25 cellular contexts compared by ENCODE assay signal in the genomic region with DNA sequence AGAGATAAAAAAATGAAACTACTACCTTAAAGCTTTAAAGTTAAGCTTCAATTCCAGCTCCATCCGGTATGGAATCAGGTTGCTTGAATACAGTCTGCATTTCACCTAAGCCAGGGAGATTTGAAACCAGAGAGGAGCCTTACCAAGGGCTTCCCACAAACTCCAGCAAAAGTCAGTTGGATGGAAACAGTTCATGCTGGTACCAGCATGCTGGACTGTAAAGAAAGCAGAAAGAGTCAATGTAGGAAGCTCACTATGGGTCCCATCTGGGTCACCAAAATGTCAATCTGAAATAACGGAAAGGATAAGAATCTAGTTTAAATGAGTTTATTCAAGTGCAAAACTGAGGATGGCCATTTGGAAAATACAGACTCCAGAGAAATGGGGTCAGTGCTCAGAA.
"Had no signal": no experiment of that assay in that cellular context is flagged by ENCODE, and none has a peak within 500 bp of the region (broad histone marks: within the 10 kb centered on the region; RNA-seq: fewer than 3 reads in every experiment).

No MANE protein-coding gene starts in this region.

- H3K27me3 ChIP-seq: SJCRH30 had no signal

- H3K4me3 ChIP-seq: K562, SJCRH30 had no signal

- DNase-seq: activated CD4-positive, alpha-beta T cell treated with anti-CD3 and anti-CD28 coated beads for 4 hours; activated CD4-positive, alpha-beta T cell treated with anti-CD3 and anti-CD28 coated beads, Interleukin-2, amount 50 U/mL, for 4 hours; activated CD8-positive, alpha-beta memory T cell treated with anti-CD3 and anti-CD28 coated beads, Interleukin-2, amount 50 U/mL, for 48 hours; activated CD8-positive, alpha-beta T cell treated with anti-CD3 and anti-CD28 coated beads, Interleukin-2, amount 10 ng/mL, durations not matched to agents 7 days and 5 days; activated naive CD8-positive, alpha-beta T cell treated with anti-CD3 and anti-CD28 coated beads, Interleukin-2, amount 50 U/mL, for 24 hours; activated T-cell treated with anti-CD3 and anti-CD28 coated beads, Interleukin-2, amount 50 U/mL, for 1 hour; amygdala; Karpas-422; NCI-H1048; NCI-H1930; NCI-H2171 treated with DMSO at 0.1 percent for 48 hours; NCI-H226; NCI-H526; NCI-H774; NK-92 treated with Interleukin-12 subunit alpha and Interleukin-12 subunit beta, amount 100 ng/mL, for 24 hours; OCI-M1; RPMI8226; SW 1271 had no signal

- H3K27ac ChIP-seq: SJCRH30 had no signal

- H3K4me1 ChIP-seq: SJCRH30 had no signal

- ATAC-seq: activated CD4-positive, CD25-positive, alpha-beta regulatory T cell treated with anti-CD3 and anti-CD28 coated beads, Interleukin-2, amount 50 U/mL, for 24 hours; activated CD8-positive, alpha-beta T cell treated with anti-CD3 and anti-CD28 coated beads, Interleukin-2, amount 10 ng/mL, durations not matched to agents 7 days and 5 days; activated naive CD4-positive, alpha-beta T cell treated with anti-CD3 and anti-CD28 coated beads, Interleukin-2, amount 50 U/mL, for 72 hours; activated naive CD8-positive, alpha-beta T cell treated with anti-CD3 and anti-CD28 coated beads, Interleukin-2, amount 50 U/mL, for 24 hours; K562; Panc1; Right ventricle myocardium inferior; SK-N-SH treated with all-trans-retinoic acid at 6 μM for 48 hours had no signal

- H3K36me3 ChIP-seq: SJCRH30 had no signal

- H3K9me3 ChIP-seq: SJCRH30 had no signal
